In genomic region chr1:67149179-67149770, GRCh38 we compare ENCODE assay signal across 8 cellular contexts. TPM values are rescaled to one million over a fixed set of nuclear protein-coding genes. Genes with fewer than 3 reads are reported as not detected.
A peak's percentile ranks its signal among the peaks of the same experiment; 100 is the strongest.
DNase-seq lines count a peak whose midpoint lies in the region; ATAC-seq and TF ChIP-seq lines count a peak whose summit lies in the region.

No MANE protein-coding gene starts in this region.

- no peaks in the 10 kb centered on the region for H3K79me2 ChIP-seq in smooth muscle cell (ENCODE audit: low read depth)

- H2AFZ ChIP-seq in smooth muscle cell (ENCODE audit: low read depth): peak overlapping the region; percentile 58

- no peaks in the 10 kb centered on the region for H4K20me1 ChIP-seq in smooth muscle cell (ENCODE audit: low read depth)

- H3K27me3 ChIP-seq in body of pancreas: no peaks in the 10 kb centered on the region
- peaks cover 5% of the 10 kb centered on the region for H3K27me3 ChIP-seq in smooth muscle cell (ENCODE audit: low read depth)

- TF ChIP-seq POLR2A in body of pancreas (IDR thresholded peaks at IDR 0.05): no peak

- DNase-seq in AG09309 (ENCODE audit: low read depth): peak; percentile 61
- DNase-seq in NCI-H146 (lab: John Stamatoyannopoulos, UW): peak; percentile 68
- DNase-seq in T-helper 9 cell: peak; percentile 21
- peak; percentile 77 to 85 (median 79) for DNase-seq in body of pancreas
- peak; percentile 62 for DNase-seq in iPS DF 4.7 (ENCODE audit: extremely low read depth, low spot score)
- peak; percentile 8 for DNase-seq in smooth muscle cell (lab: John Stamatoyannopoulos, UW; ENCODE audit: unreplicated experiment)

- no peaks in the 10 kb centered on the region for H3F3A ChIP-seq in smooth muscle cell (ENCODE audit: low read depth)

- H3K9me3 ChIP-seq in body of pancreas: no peaks in the 10 kb centered on the region
- no peaks in the 10 kb centered on the region for H3K9me3 ChIP-seq in smooth muscle cell (replicated peaks; ENCODE audit: low read depth)

- H3K4me1 ChIP-seq in body of pancreas (peaks cover 10% of the 10 kb centered on the region), smooth muscle cell (ENCODE audit: low read depth) (no peaks in the 10 kb centered on the region)

- H3K36me3 ChIP-seq in body of pancreas (replicated peaks in 1 of 2; ENCODE audit: insufficient read depth in 1 of 2, low read depth in 2 of 2) (no peaks in the 10 kb centered on the region), smooth muscle cell (ENCODE audit: low read depth) (no peaks in the 10 kb centered on the region)

- WGBS in body of pancreas, 2 donors: 12% methylated on average over 9 of the region's 9 CpGs
- 19% methylated on average over 9 of the region's 9 CpGs for WGBS in smooth muscle cell (ENCODE audit: low lambda C conversion rate)

- ATAC-seq in GM18511 (IDR thresholded peaks at IDR 0.05; ENCODE audit: unreplicated experiment) (peak; percentile 93), HG02943 (IDR thresholded peaks at IDR 0.05; ENCODE audit: low read depth, unreplicated experiment) (peak; percentile 92), body of pancreas (peak; percentile 94)

- no peak overlapping the region for H3K9ac ChIP-seq in smooth muscle cell (ENCODE audit: low read depth)

- H3K4me3 ChIP-seq in AG09309 (ENCODE audit: control insufficient read depth, low read depth, low read length) (no peak overlapping the region), body of pancreas (no peak overlapping the region), smooth muscle cell (no peak overlapping the region)

- intact Hi-C loops in body of pancreas (cut with DNase I): loop anchor here (5.0 kb wide), 1 partner anchor 157 kb away; no protein-coding TSS in a partner anchor

- H3K27ac ChIP-seq in body of pancreas (no peak overlapping the region), smooth muscle cell (ENCODE audit: low read depth) (no peak overlapping the region)

- TF ChIP-seq CTCF in AG09309 (IDR thresholded peaks at IDR 0.05; ENCODE audit: control insufficient read depth, insufficient read depth, low read depth, low read length, missing control alignments) (peak; percentile 92), body of pancreas (IDR thresholded peaks at IDR 0.05) (peak; percentile 65 to 99 (median 97)), smooth muscle cell (IDR thresholded peaks at IDR 0.05; ENCODE audit: borderline replicate concordance, insufficient read depth, poor library complexity, severe bottlenecking) (peak; percentile 73)

- peak overlapping the region; percentile 16 for H3K4me2 ChIP-seq in smooth muscle cell

RNA-seq across cellular contexts. Expression of gene C1orf141, which starts 14.5 kb away (rescaled TPM):
- total RNA-seq in body of pancreas: not detected
- not detected in 2 replicates for total RNA-seq in smooth muscle cell
- not detected in 2 replicates for polyA plus RNA-seq in smooth muscle cell

RNA-seq across cellular contexts. Expression of gene IL23R, which starts 17.0 kb away (rescaled TPM):
- total RNA-seq in body of pancreas (under 1 TPM in 1 of 2 donors, not detected in 1; 0.26 TPM), smooth muscle cell (not detected in 2 replicates)
- polyA plus RNA-seq in smooth muscle cell: not detected in 2 replicates

Comparison
In these comparisons a context has a peak if more than half of its experiments do, and no peak if none do; other contexts are left out.
1. DNase-seq: peak in every context shown above with its lines; median percentile 79 in body of pancreas; 68 in NCI-H146; 62 in iPS DF 4.7; 61 in AG09309; 21 in T-helper 9 cell; 8 in smooth muscle cell.